In genomic region chr5:67262202-67262601, GRCh38 we compare ENCODE assay signal across 30 cellular contexts.
"Had no signal": no experiment of that assay in that cellular context is flagged by ENCODE, and none has a peak within 500 bp of the region (broad histone marks: within the 10 kb centered on the region; RNA-seq: fewer than 3 reads in every experiment).

No MANE protein-coding gene starts in this region.

- H3K4me3 ChIP-seq: ascending aorta, breast epithelium, coronary artery, dorsolateral prefrontal cortex had no signal

- H3K36me3 Mint-ChIP-seq: activated naive CD4-positive, alpha-beta T cell treated with anti-CD3 and anti-CD28 coated beads, Interleukin-2, amount 10 ng/mL, durations not matched to agents 7 days and 5 days; activated naive CD8-positive, alpha-beta T cell treated with anti-CD3 and anti-CD28 coated beads, Interleukin-2, amount 10 ng/mL, durations not matched to agents 7 days and 5 days; brain; T-cell had no signal

- ATAC-seq: activated CD4-positive, CD25-positive, alpha-beta regulatory T cell treated with anti-CD3 and anti-CD28 coated beads, Interleukin-2, amount 50 U/mL, for 24 hours; activated CD8-positive, alpha-beta T cell treated with anti-CD3 and anti-CD28 coated beads for 36 hours; activated naive CD4-positive, alpha-beta T cell treated with anti-CD3 and anti-CD28 coated beads, Interleukin-2, amount 50 U/mL, for 72 hours; activated T-cell treated with anti-CD3 and anti-CD28 coated beads, Interleukin-2, amount 50 U/mL, for 4 hours; activated T-helper 17 cell treated with anti-CD3 and anti-CD28 coated beads, Interleukin-2, amount 50 U/mL, for 72 hours; T-cell had no signal

- H3K9me3 Mint-ChIP-seq: activated B cell treated with CpG ODN at 0.5 μM for 24 hours; activated CD8-positive, alpha-beta T cell treated with anti-CD3 and anti-CD28 coated beads for 36 hours; activated naive CD4-positive, alpha-beta T cell treated with anti-CD3 and anti-CD28 coated beads, Interleukin-2, amount 10 ng/mL, durations not matched to agents 7 days and 5 days; activated naive CD4-positive, alpha-beta T cell treated with anti-CD3 and anti-CD28 coated beads, Interleukin-2, amount 50 U/mL, for 72 hours; activated T-cell treated with anti-CD3 and anti-CD28 coated beads, Interleukin-2, amount 50 U/mL, for 4 hours; activated T-helper 17 cell treated with anti-CD3 and anti-CD28 coated beads, Interleukin-2, amount 50 U/mL, for 72 hours; central memory CD8-positive, alpha-beta T cell; dendritic cell treated with granulocyte-macrophage colony-stimulating factor and Interleukin-4, amounts not matched to agents 40 ng/mL and 50 ng/mL, for 4 days; endodermal cell; T-cell; T-helper 1 cell treated with Interleukin-12 subunit alpha and Interleukin-12 subunit beta and Interleukin-4 antibody, amounts not matched to agents 30 μg/mL and 1 μg/mL, for 36 hours; T-helper 2 cell treated with Interferon-gamma antibody and Interleukin-4, amounts not matched to agents 5 μg/mL and 100 μg/mL, for 36 hours had no signal

- H3K27me3 ChIP-seq: ascending aorta, breast epithelium, dorsolateral prefrontal cortex had no signal

- H3K27ac ChIP-seq: ascending aorta, breast epithelium, coronary artery, dorsolateral prefrontal cortex, WERI-Rb-1 had no signal

- H3K4me1 Mint-ChIP-seq: activated B cell treated with CpG ODN at 0.5 μM for 24 hours; activated naive CD4-positive, alpha-beta T cell treated with anti-CD3 and anti-CD28 coated beads, Interleukin-2, amount 10 ng/mL, durations not matched to agents 7 days and 5 days; activated T-helper 17 cell treated with anti-CD3 and anti-CD28 coated beads, Interleukin-2, amount 50 U/mL, for 72 hours; endodermal cell; T-cell had no signal

- H3K9me3 ChIP-seq: ascending aorta, breast epithelium had no signal

- FAIRE-seq: frontal cortex had no signal

- H3K27ac Mint-ChIP-seq: activated B cell treated with CpG ODN at 0.5 μM for 24 hours; activated CD8-positive, alpha-beta T cell treated with anti-CD3 and anti-CD28 coated beads for 36 hours; activated naive CD4-positive, alpha-beta T cell treated with anti-CD3 and anti-CD28 coated beads, Interleukin-2, amount 10 ng/mL, durations not matched to agents 7 days and 5 days; activated naive CD4-positive, alpha-beta T cell treated with anti-CD3 and anti-CD28 coated beads, Interleukin-2, amount 50 U/mL, for 72 hours; activated naive CD8-positive, alpha-beta T cell treated with anti-CD3 and anti-CD28 coated beads, Interleukin-2, amount 10 ng/mL, durations not matched to agents 7 days and 5 days; activated T-helper 17 cell treated with anti-CD3 and anti-CD28 coated beads, Interleukin-2, amount 50 U/mL, for 72 hours; dendritic cell treated with granulocyte-macrophage colony-stimulating factor and Interleukin-4, amounts not matched to agents 40 ng/mL and 50 ng/mL, for 4 days; endodermal cell; T-cell; T-helper 1 cell treated with Interleukin-12 subunit alpha and Interleukin-12 subunit beta and Interleukin-4 antibody, amounts not matched to agents 30 μg/mL and 1 μg/mL, for 36 hours; T-helper 2 cell treated with Interferon-gamma antibody and Interleukin-4, amounts not matched to agents 5 μg/mL and 100 μg/mL, for 36 hours had no signal

- H3K4me3 Mint-ChIP-seq: activated B cell treated with CpG ODN at 0.5 μM for 24 hours; activated CD8-positive, alpha-beta T cell treated with anti-CD3 and anti-CD28 coated beads for 36 hours; activated naive CD4-positive, alpha-beta T cell treated with anti-CD3 and anti-CD28 coated beads, Interleukin-2, amount 10 ng/mL, durations not matched to agents 7 days and 5 days; activated naive CD8-positive, alpha-beta T cell treated with anti-CD3 and anti-CD28 coated beads, Interleukin-2, amount 10 ng/mL, durations not matched to agents 7 days and 5 days; activated T-cell treated with anti-CD3 and anti-CD28 coated beads, Interleukin-2, amount 50 U/mL, for 4 hours; activated T-helper 17 cell treated with anti-CD3 and anti-CD28 coated beads, Interleukin-2, amount 50 U/mL, for 72 hours; brain; central memory CD8-positive, alpha-beta T cell; dendritic cell treated with granulocyte-macrophage colony-stimulating factor and Interleukin-4, amounts not matched to agents 40 ng/mL and 50 ng/mL, for 4 days; endodermal cell; T-cell; T-helper 1 cell treated with Interleukin-12 subunit alpha and Interleukin-12 subunit beta and Interleukin-4 antibody, amounts not matched to agents 30 μg/mL and 1 μg/mL, for 36 hours; T-helper 2 cell treated with Interferon-gamma antibody and Interleukin-4, amounts not matched to agents 5 μg/mL and 100 μg/mL, for 36 hours had no signal

- H3K36me3 ChIP-seq: ascending aorta, breast epithelium, WERI-Rb-1 had no signal

- DNase-seq: activated B cell treated with CpG ODN at 0.5 μM for 24 hours; activated CD4-positive, alpha-beta T cell treated with anti-CD3 and anti-CD28 coated beads for 48 hours; activated CD4-positive, alpha-beta T cell treated with anti-CD3 and anti-CD28 coated beads, Interleukin-2, amount 50 U/mL, for 1 hour; activated CD4-positive, alpha-beta T cell treated with anti-CD3 and anti-CD28 coated beads, Interleukin-2, amount 50 U/mL, for 48 hours; activated CD8-positive, alpha-beta memory T cell treated with anti-CD3 and anti-CD28 coated beads for 24 hours; activated CD8-positive, alpha-beta T cell treated with anti-CD3 and anti-CD28 coated beads for 36 hours; activated effector memory CD4-positive, alpha-beta T cell treated with Interleukin-2 at 50 U/mL for 16 hours; activated naive CD4-positive, alpha-beta T cell; activated naive CD4-positive, alpha-beta T cell treated with anti-CD3 and anti-CD28 coated beads, Interleukin-2, amount 10 ng/mL, durations not matched to agents 7 days and 5 days; activated naive CD8-positive, alpha-beta T cell treated with anti-CD3 and anti-CD28 coated beads, Interleukin-2, amount 10 ng/mL, durations not matched to agents 7 days and 5 days; activated T-cell treated with anti-CD3 and anti-CD28 coated beads, Interleukin-2, amount 50 U/mL, for 4 hours; dorsolateral prefrontal cortex; effector memory CD4-positive, alpha-beta T cell; endodermal cell; foreskin fibroblast; T-cell; T1000; WERI-Rb-1 had no signal

- H3K27me3 Mint-ChIP-seq: activated B cell treated with CpG ODN at 0.5 μM for 24 hours; activated CD8-positive, alpha-beta T cell treated with anti-CD3 and anti-CD28 coated beads for 36 hours; activated T-helper 17 cell treated with anti-CD3 and anti-CD28 coated beads, Interleukin-2, amount 50 U/mL, for 72 hours; brain; central memory CD8-positive, alpha-beta T cell; dendritic cell treated with granulocyte-macrophage colony-stimulating factor and Interleukin-4, amounts not matched to agents 40 ng/mL and 50 ng/mL, for 4 days had no signal

- H3K4me1 ChIP-seq: ascending aorta had no signal
